In genomic region chr1:66532798-66533783, GRCh38 we compare ENCODE assay signal across 10 cellular contexts. TPM values are rescaled to one million over a fixed set of nuclear protein-coding genes. Genes with fewer than 3 reads are reported as not detected.
A peak's percentile ranks its signal among the peaks of the same experiment; 100 is the strongest.
DNase-seq lines count a peak whose midpoint lies in the region; ATAC-seq and TF ChIP-seq lines count a peak whose summit lies in the region.
"Had no signal": no experiment of that assay in that cellular context is flagged by ENCODE, and none has a peak within 500 bp of the region (broad histone marks: within the 10 kb centered on the region; RNA-seq: fewer than 3 reads in every experiment).

No MANE protein-coding gene starts in this region.

- peak overlapping the region; percentile 61 for H3K9ac ChIP-seq in mucosa of stomach (ENCODE audit: low read length)

- H3K27ac Mint-ChIP-seq in WTC11 = no peak overlapping the region

- POLR2A ChIA-PET in WTC11 (lab: Charles Lee) = interaction anchor here (0.6 to 1.1 kb wide), 2 partner anchors 19 to 1024 kb away, joined by 3 to 4 read pairs; no protein-coding TSS in a partner anchor

- CTCF ChIA-PET in WTC11 (lab: Charles Lee) = interaction anchor here (0.6 to 1.4 kb wide), 3 partner anchors 19 to 193 kb away, joined by 3 to 5 read pairs (median 4); no protein-coding TSS in a partner anchor

- H3K9me3 Mint-ChIP-seq in WTC11 = no peaks in the 10 kb centered on the region

- H3K36me3 ChIP-seq in mucosa of stomach (ENCODE audit: control insufficient read depth, insufficient read depth, low read length) = no peaks in the 10 kb centered on the region
- no peaks in the 10 kb centered on the region for H3K36me3 ChIP-seq in urinary bladder (ENCODE audit: insufficient read depth)

- no peak overlapping the region for H3K27ac ChIP-seq in urinary bladder (ENCODE audit: low read depth)
- H3K27ac ChIP-seq: A549 had no signal

- H3K4me1 Mint-ChIP-seq in WTC11 = peaks cover 38% of the 10 kb centered on the region

- H3K4me3 Mint-ChIP-seq in WTC11 = peak overlapping the region; percentile 97

- H3K4me3 ChIP-seq in mucosa of stomach (ENCODE audit: low read length) (peak overlapping the region; percentile 2), urinary bladder (ENCODE audit: low read depth, low read length) (peak overlapping the region; percentile 30)
- H3K4me3 ChIP-seq: A549 had no signal

- H3K36me3 Mint-ChIP-seq in WTC11 = no peaks in the 10 kb centered on the region

- ATAC-seq in WTC11 = peak; percentile 50
- ATAC-seq in GM19463 (IDR thresholded peaks at IDR 0.05; ENCODE audit: unreplicated experiment) = no peak
- no peak for ATAC-seq in HG02870 (IDR thresholded peaks at IDR 0.05; ENCODE audit: unreplicated experiment)
- ATAC-seq: A549 had no signal

- no peaks in the 10 kb centered on the region for H3K9me3 ChIP-seq in mucosa of stomach (ENCODE audit: control insufficient read depth, low read length)
- H3K9me3 ChIP-seq: A549 had no signal

- 7% methylated on average over 50 of the region's 50 CpGs for WGBS in urinary bladder

- H3K27me3 Mint-ChIP-seq in WTC11 (ENCODE audit: low read depth) = peaks cover 32% of the 10 kb centered on the region

- TF ChIP-seq CTCF in WTC11 (IDR thresholded peaks at IDR 0.05) = no peak

- H3K27me3 ChIP-seq in mucosa of stomach (ENCODE audit: control insufficient read depth, insufficient read depth, low read length) = peaks cover 22% of the 10 kb centered on the region

- peak; percentile 32 for DNase-seq in NCI-H1105 treated with DMSO at 0.1 percent for 48 hours (lab: John Stamatoyannopoulos, UW)
- DNase-seq in NCI-H1105 (lab: John Stamatoyannopoulos, UW) = no peak
- peak; percentile 58 for DNase-seq in WTC11 (ENCODE audit: low spot score)
- peak; percentile 83 for DNase-seq in fibroblast of gingiva (ENCODE audit: low read depth)

- H3K4me1 ChIP-seq in mucosa of stomach (ENCODE audit: control insufficient read depth, insufficient read depth, low read length) = peaks cover 10% of the 10 kb centered on the region
- H3K4me1 ChIP-seq in urinary bladder (ENCODE audit: insufficient read depth) = no peaks in the 10 kb centered on the region
- H3K4me1 ChIP-seq: A549 had no signal

TF ChIP-seq in WTC11, 78 proteins besides CTCF, POLR2A, EP300 and RAD21:
- TF ChIP-seq FOXP1 (CRISPR knock-in tag; IDR thresholded peaks at IDR 0.05; ENCODE audit: borderline replicate concordance) (peak; percentile 55; the same call in 1 of the 2 replicates), ESRRA (CRISPR knock-in tag; IDR thresholded peaks at IDR 0.05; ENCODE audit: borderline replicate concordance) (no peak), E2F5 (CRISPR knock-in tag; IDR thresholded peaks at IDR 0.05) (0 out of 2 replicates have a peak, but pooled peaks have one; percentile 31)
- TF ChIP-seq, protein P1, sequence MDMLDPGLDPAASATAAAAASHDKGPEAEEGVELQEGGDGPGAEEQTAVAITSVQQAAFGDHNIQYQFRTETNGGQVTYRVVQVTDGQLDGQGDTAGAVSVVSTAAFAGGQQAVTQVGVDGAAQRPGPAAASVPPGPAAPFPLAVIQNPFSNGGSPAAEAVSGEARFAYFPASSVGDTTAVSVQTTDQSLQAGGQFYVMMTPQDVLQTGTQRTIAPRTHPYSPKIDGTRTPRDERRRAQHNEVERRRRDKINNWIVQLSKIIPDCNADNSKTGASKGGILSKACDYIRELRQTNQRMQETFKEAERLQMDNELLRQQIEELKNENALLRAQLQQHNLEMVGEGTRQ (CRISPR knock-in tag; IDR thresholded peaks at IDR 0.05) = 0 out of 2 replicates have a peak, but pooled peaks have one; percentile 27

RNA-seq across cellular contexts. Expression of gene SGIP1, which starts 0.9 kb away (rescaled TPM):
- total RNA-seq in WTC11 (2021) (3.2 to 3.9 TPM (median 3.3 TPM) in 3 replicates), urinary bladder (8.4 TPM)
- 1.4 TPM for polyA plus RNA-seq in urinary bladder
- total RNA-seq: T-helper 1 cell treated with Interleukin-12 subunit alpha and Interleukin-12 subunit beta and Interleukin-4 antibody, amounts not matched to agents 30 ng/mL and 1 ng/mL, for 36 hours had no signal
- polyA plus RNA-seq: A549 had no signal
